In the genomic region with DNA sequence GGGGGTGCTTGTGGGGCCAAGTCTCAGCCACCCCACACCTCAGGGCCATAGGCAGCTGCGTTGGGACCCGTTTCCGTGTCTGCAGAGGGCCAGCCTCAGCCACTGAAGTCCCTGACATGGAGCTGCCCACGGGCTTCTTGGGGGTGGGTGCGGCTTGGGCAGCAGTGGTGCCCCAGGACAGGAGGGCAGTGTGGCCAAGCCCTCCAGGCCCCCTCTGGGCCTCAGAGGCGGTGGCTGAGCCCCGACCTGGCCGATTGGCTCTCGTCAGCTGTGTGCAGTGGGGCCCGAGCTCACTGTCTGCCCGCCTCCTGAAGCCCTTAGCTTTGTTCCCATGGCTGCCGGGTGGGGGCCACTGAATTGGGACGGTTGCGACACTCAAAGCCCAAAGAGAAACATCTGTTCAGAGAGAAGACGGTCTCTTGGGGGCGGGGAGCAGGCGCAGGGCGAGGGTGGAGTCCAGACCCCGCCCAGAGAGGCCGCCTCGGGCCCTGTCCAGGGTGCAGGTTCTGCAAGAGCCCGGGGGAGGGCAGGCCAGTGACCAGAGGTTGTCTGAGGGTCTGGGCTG, we compare ENCODE assay signal across 20 cellular contexts. TPM values are rescaled to one million over a fixed set of nuclear protein-coding genes. Genes with fewer than 3 reads are reported as not detected.
DNase-seq lines count a peak whose midpoint lies in the region; ATAC-seq and TF ChIP-seq lines count a peak whose summit lies in the region.
"Had no signal": no experiment of that assay in that cellular context is flagged by ENCODE, and none has a peak within 500 bp of the region (broad histone marks: within the 10 kb centered on the region; RNA-seq: fewer than 3 reads in every experiment).

No MANE protein-coding gene starts in this region.

- H3K9me3 Mint-ChIP-seq in activated T-helper 17 cell treated with anti-CD3 and anti-CD28 coated beads, Interleukin-2, amount 50 U/mL, for 72 hours = no peaks in the 10 kb centered on the region
- H3K9me3 Mint-ChIP-seq: activated B cell treated with CpG ODN at 0.5 μM for 24 hours; stimulated activated effector memory CD8-positive, alpha-beta T cell treated with anti-CD3 and anti-CD28 coated beads, Interleukin-12 subunit alpha, Interleukin-12 subunit beta, amount 100 ng/mL, for 72 hours; T-cell; type B pancreatic cell had no signal

- H3K4me3 ChIP-seq in A673 (ENCODE audit: low read depth, low read length, poor library complexity, severe bottlenecking) (no peak overlapping the region), GM23248 (no peak overlapping the region), fibroblast of the aortic adventitia (ENCODE audit: low read depth, low read length) (no peak overlapping the region)
- H3K4me3 ChIP-seq: PC-9 had no signal

- H3K27me3 ChIP-seq in A673 (replicated peaks; ENCODE audit: insufficient read depth, low read depth, low read length, poor library complexity) = no peaks in the 10 kb centered on the region
- no peaks in the 10 kb centered on the region for H3K27me3 ChIP-seq in GM23248 (replicated peaks; ENCODE audit: insufficient read depth)

- no peaks in the 10 kb centered on the region for H3K79me2 ChIP-seq in GM23248 (ENCODE audit: insufficient read depth)

- H3K4me2 ChIP-seq in GM23248 (ENCODE audit: unreplicated experiment) = no peak overlapping the region
- H3K4me2 ChIP-seq: PC-9 had no signal

- TF ChIP-seq CTCF in A673 (conservative IDR thresholded peaks at IDR 0.05; ENCODE audit: low read depth, low read length) (no peak), fibroblast of the aortic adventitia (IDR thresholded peaks at IDR 0.05; ENCODE audit: insufficient read depth, low read length) (no peak)

- in situ Hi-C loops in GM23248 (cut with MboI) = no loop called here

- no TSS peak for BruUV-seq in A673 (replicated peaks; lab: Mats Ljungman, UMichigan)

- H3K27ac ChIP-seq in A673 (ENCODE audit: low read depth, low read length, poor library complexity, severe bottlenecking) (no peak overlapping the region), GM23248 (no peak overlapping the region)
- H3K27ac ChIP-seq: PC-9 had no signal

- no peaks in the 10 kb centered on the region for H3K4me1 Mint-ChIP-seq in activated T-helper 17 cell treated with anti-CD3 and anti-CD28 coated beads, Interleukin-2, amount 50 U/mL, for 72 hours
- H3K4me1 Mint-ChIP-seq: activated B cell treated with CpG ODN at 0.5 μM for 24 hours; stimulated activated effector memory CD8-positive, alpha-beta T cell treated with anti-CD3 and anti-CD28 coated beads, Interleukin-12 subunit alpha, Interleukin-12 subunit beta, amount 100 ng/mL, for 72 hours; T-cell had no signal

- no peaks in the 10 kb centered on the region for H3K36me3 Mint-ChIP-seq in activated T-helper 17 cell treated with anti-CD3 and anti-CD28 coated beads, Interleukin-2, amount 50 U/mL, for 72 hours (ENCODE audit: low read depth)
- H3K36me3 Mint-ChIP-seq: stimulated activated effector memory CD8-positive, alpha-beta T cell treated with anti-CD3 and anti-CD28 coated beads, Interleukin-12 subunit alpha, Interleukin-12 subunit beta, amount 100 ng/mL, for 72 hours; T-cell; type B pancreatic cell had no signal

- peak; percentile 63 for DNase-seq in A673 (ENCODE audit: low spot score)
- DNase-seq in GM23248 = peak; percentile 76
- DNase-seq in NOMO-1 (lab: John Stamatoyannopoulos, UW; ENCODE audit: unreplicated experiment in 2 of 2) = peak; percentile 83 to 86
- DNase-seq in fibroblast of the aortic adventitia (ENCODE audit: low read depth) = peak; percentile 15
- DNase-seq in stimulated activated CD4-positive, alpha-beta T cell treated with anti-CD3 and anti-CD28 coated beads, Interleukin-2, amount 100 ng/mL, for 24 hours = no peak
- DNase-seq: activated B cell treated with CpG ODN at 0.5 μM for 24 hours, activated gamma-delta T cell treated with Interleukin-2 at 50 U/mL for 16 hours, DMS153, foreskin melanocyte, GOT3, midbrain, NCI-H1436 treated with DMSO at 0.1 percent for 48 hours, occipital lobe, PC-9, T-cell had no signal

- no peak overlapping the region for H3K9ac ChIP-seq in GM23248

- no peaks in the 10 kb centered on the region for H3F3A ChIP-seq in GM23248 (ENCODE audit: insufficient read depth)

- H2AFZ ChIP-seq in GM23248 = no peak overlapping the region
- H2AFZ ChIP-seq: PC-9 had no signal

- H3K36me3 ChIP-seq in A673 (ENCODE audit: insufficient read depth, low read length, poor library complexity, severe bottlenecking) = no peaks in the 10 kb centered on the region
- no peaks in the 10 kb centered on the region for H3K36me3 ChIP-seq in GM23248 (ENCODE audit: low read depth)

- H3K4me1 ChIP-seq in A673 (ENCODE audit: insufficient read depth, low read length, poor library complexity, severe bottlenecking) = no peaks in the 10 kb centered on the region
- no peaks in the 10 kb centered on the region for H3K4me1 ChIP-seq in GM23248 (ENCODE audit: insufficient read depth)

- H3K4me3 Mint-ChIP-seq in activated T-helper 17 cell treated with anti-CD3 and anti-CD28 coated beads, Interleukin-2, amount 50 U/mL, for 72 hours = no peak overlapping the region
- H3K4me3 Mint-ChIP-seq: activated B cell treated with CpG ODN at 0.5 μM for 24 hours; stimulated activated effector memory CD8-positive, alpha-beta T cell treated with anti-CD3 and anti-CD28 coated beads, Interleukin-12 subunit alpha, Interleukin-12 subunit beta, amount 100 ng/mL, for 72 hours; T-cell; type B pancreatic cell had no signal

- no peaks in the 10 kb centered on the region for H4K20me1 ChIP-seq in GM23248 (ENCODE audit: insufficient read depth)

- H3K9me3 ChIP-seq in A673 (ENCODE audit: low read depth, low read length, poor library complexity, severe bottlenecking) (no peaks in the 10 kb centered on the region), GM23248 (ENCODE audit: low read depth) (no peaks in the 10 kb centered on the region)

- peaks cover 5% of the 10 kb centered on the region for H3K27me3 Mint-ChIP-seq in activated T-helper 17 cell treated with anti-CD3 and anti-CD28 coated beads, Interleukin-2, amount 50 U/mL, for 72 hours
- H3K27me3 Mint-ChIP-seq: type B pancreatic cell had no signal

- CTCF ChIA-PET in A673 (lab: Charles Lee) = interaction anchor here (0.8 kb wide), 1 partner anchor 53 kb away, joined by 3 read pairs; no protein-coding TSS in a partner anchor

- intact Hi-C loops in A673 (cut with micrococcal nuclease; ENCODE audit: unreplicated experiment) = no loop called here

- POLR2A ChIA-PET in A673 (lab: Charles Lee; ENCODE audit: low non-redundant PET) = no interaction called here

- ATAC-seq in GM21825 (IDR thresholded peaks at IDR 0.05; ENCODE audit: unreplicated experiment) = no peak
- no peak for ATAC-seq in HG02588 (IDR thresholded peaks at IDR 0.05; ENCODE audit: unreplicated experiment)
- ATAC-seq in activated T-helper 17 cell treated with anti-CD3 and anti-CD28 coated beads, Interleukin-2, amount 50 U/mL, for 72 hours (replicated peaks) = no peak
- ATAC-seq: stimulated activated effector memory CD8-positive, alpha-beta T cell treated with anti-CD3 and anti-CD28 coated beads, Interleukin-12 subunit alpha, Interleukin-12 subunit beta, amount 100 ng/mL, for 72 hours; T-cell had no signal

- 8 to 14% methylated on average over 20 to 21 of the region's 22 CpGs for WGBS in GM23248 (ENCODE audit: low coverage in 1 of 2, low lambda C conversion rate in 2 of 2, missing lambda C conversion rate in 2 of 2), 2 experiments

- H3K9me2 ChIP-seq in GM23248 (ENCODE audit: insufficient read depth) = no peaks in the 10 kb centered on the region

- H3K27ac Mint-ChIP-seq in activated T-helper 17 cell treated with anti-CD3 and anti-CD28 coated beads, Interleukin-2, amount 50 U/mL, for 72 hours = no peak overlapping the region
- H3K27ac Mint-ChIP-seq: activated B cell treated with CpG ODN at 0.5 μM for 24 hours; stimulated activated effector memory CD8-positive, alpha-beta T cell treated with anti-CD3 and anti-CD28 coated beads, Interleukin-12 subunit alpha, Interleukin-12 subunit beta, amount 100 ng/mL, for 72 hours; T-cell; type B pancreatic cell had no signal

RNA-seq across cellular contexts. Expression of a gene that starts 9.1 kb away (rescaled TPM):
- total RNA-seq in A673 (2021) (4.7 and 5.5 TPM in 2 replicates), fibroblast of the aortic adventitia (ENCODE audit: low replicate concordance) (0.33 and 0.45 TPM in 2 replicates)
- 0.13 and 0.97 TPM in 2 replicates for total RNA-seq in GM23248 (2014; rRNA removed; shearing (Covaris generic))
- 0.10 and 0.15 TPM in 2 replicates for polyA plus RNA-seq in GM23248 (2016; fragmentation: Nextera tagmentation; extraction: Ambion mirVana)
- under 1 TPM in 1 of 2 donors, not detected in 1; 0.05 TPM for total RNA-seq in activated T-helper 17 cell treated with anti-CD3 and anti-CD28 coated beads, Interleukin-2, amount 50 U/mL, for 72 hours

RNA-seq across cellular contexts. Expression of a gene that starts 53.7 kb away (rescaled TPM):
- total RNA-seq in A673 (2021) = 102 TPM in 2 replicates
- total RNA-seq in GM23248 (2014; rRNA removed; shearing (Covaris generic)) = 40.1 and 42.3 TPM in 2 replicates
- polyA plus RNA-seq in GM23248 (2016; fragmentation: Nextera tagmentation; extraction: Ambion mirVana) = 19.0 and 20.8 TPM in 2 replicates
- 51.1 and 51.7 TPM in 2 replicates for total RNA-seq in fibroblast of the aortic adventitia (ENCODE audit: low replicate concordance)
- 10 to 100 TPM; 21.3 to 71.0 TPM for total RNA-seq in activated T-helper 17 cell treated with anti-CD3 and anti-CD28 coated beads, Interleukin-2, amount 50 U/mL, for 72 hours

Comparison
In these comparisons a context has a peak if more than half of its experiments do, and no peak if none do; other contexts are left out.
1. DNase-seq: peak in A673 (single experiment), GM23248 (single experiment), NOMO-1 (2 of 2) and fibroblast of the aortic adventitia (single experiment); none in stimulated activated CD4-positive, alpha-beta T cell treated with anti-CD3 and anti-CD28 coated beads, Interleukin-2, amount 100 ng/mL, for 24 hours (0 of 2).